In the genomic region with DNA sequence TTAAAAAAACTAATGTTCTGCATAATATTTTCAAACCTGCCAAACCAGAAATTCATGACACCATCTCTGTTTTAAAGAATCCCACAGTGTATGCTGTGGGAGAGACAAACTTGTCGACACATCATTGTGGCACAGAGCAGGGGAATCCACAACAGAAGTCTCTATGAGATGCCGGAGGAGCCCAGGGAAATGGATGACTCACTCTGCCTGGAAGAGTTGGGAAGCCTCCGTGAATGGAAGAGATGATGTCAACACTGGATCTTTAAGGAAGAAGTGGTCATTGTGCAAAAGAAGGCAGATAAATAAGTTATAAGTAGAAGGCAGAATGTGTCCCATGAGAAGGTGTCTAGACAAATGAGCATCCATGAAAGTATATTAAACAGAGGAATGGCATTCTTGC, we compare ENCODE assay signal across 21 cellular contexts.
DNase-seq lines count a peak whose midpoint lies in the region; ATAC-seq, FAIRE-seq and TF ChIP-seq lines count a peak whose summit lies in the region.
"Had no signal": no experiment of that assay in that cellular context is flagged by ENCODE, and none has a peak within 500 bp of the region (broad histone marks: within the 10 kb centered on the region; RNA-seq: fewer than 3 reads in every experiment).

No MANE protein-coding gene starts in this region.

- H3K9me3 ChIP-seq in heart left ventricle: no peaks in the 10 kb centered on the region

- no peak overlapping the region for H3K27ac ChIP-seq in heart left ventricle
- H3K27ac ChIP-seq: cardiac muscle cell, VCaP had no signal

- DNase-seq in HT1080 (ENCODE audit: low read depth) (peak; percentile 77), astrocyte of the spinal cord (ENCODE audit: low read depth, low spot score) (peak; percentile 13), heart left ventricle (peak in 3 of 5 donors; percentile 17 to 49 (median 27)), renal cortical epithelial cell (ENCODE audit: low read depth) (peak; percentile 1), HTR-8/SVneo (ENCODE audit: insufficient read length, low spot score) (no peak), T-helper 9 cell (no peak), NCI-H524 (lab: John Stamatoyannopoulos, UW) (no peak), NCI-H1436 treated with DMSO at 0.1 percent for 48 hours (lab: John Stamatoyannopoulos, UW) (no peak)
- DNase-seq: activated CD8-positive, alpha-beta memory T cell treated with anti-CD3 and anti-CD28 coated beads, Interleukin-2, amount 50 U/mL, for 4 hours; activated naive CD8-positive, alpha-beta T cell treated with anti-CD3 and anti-CD28 coated beads, Interleukin-2, amount 10 ng/mL, durations not matched to agents 7 days and 5 days; CD4-positive, CD25-positive, alpha-beta regulatory T cell; NCI-H510A treated with DMSO at 0.1 percent for 48 hours; stimulated activated CD4-positive, alpha-beta T cell treated with anti-CD3 and anti-CD28 coated beads, Interleukin-2, amount 100 ng/mL, for 48 hours; stimulated activated naive CD8-positive, alpha-beta T cell treated with anti-CD3 and anti-CD28 coated beads, Interleukin-15, amount 100 ng/mL, for 72 hours; T-cell had no signal

- WGBS in heart left ventricle, 4 donors: 28 to 46% (median 37%) methylated on average over 3 of the region's 3 CpGs

- H3K36me3 ChIP-seq in heart left ventricle: no peaks in the 10 kb centered on the region
- H3K36me3 ChIP-seq: cardiac muscle cell had no signal

- H3K4me1 ChIP-seq in heart left ventricle: no peaks in the 10 kb centered on the region

- ATAC-seq in heart left ventricle: peak in 3 of 4 donors; percentile 42 to 84 (median 72)
- ATAC-seq: HepG2; stimulated activated naive CD8-positive, alpha-beta T cell treated with anti-CD3 and anti-CD28 coated beads, Interleukin-15, amount 100 ng/mL, for 72 hours; T-cell had no signal

- TF ChIP-seq POLR2A in heart left ventricle (IDR thresholded peaks at IDR 0.05): no peak

- H3K27me3 ChIP-seq in heart left ventricle: no peaks in the 10 kb centered on the region
- H3K27me3 ChIP-seq: cardiac muscle cell had no signal

- intact Hi-C loops in heart left ventricle (cut with DNase I): no loop called here

- in situ Hi-C loops in astrocyte of the spinal cord (cut with HindIII; ENCODE audit: low sequenced_read_pairs): no loop called here

- no peak for TF ChIP-seq CTCF in astrocyte of the spinal cord (IDR thresholded peaks at IDR 0.05; ENCODE audit: low read depth, low read length)
- TF ChIP-seq CTCF in heart left ventricle (IDR thresholded peaks at IDR 0.05): no peak

- H3K4me3 ChIP-seq in astrocyte of the spinal cord (ENCODE audit: low read depth, low read length) (no peak overlapping the region), heart left ventricle (no peak overlapping the region)
- H3K4me3 ChIP-seq: cardiac muscle cell, skin epidermis had no signal

- FAIRE-seq in HTR-8/SVneo (lab: Jason Lieb, UNC): no peak
- FAIRE-seq: endothelial cell of umbilical vein, frontal cortex, HepG2 had no signal

Comparison
In these comparisons a context has a peak if more than half of its experiments do, and no peak if none do; other contexts are left out.
1. DNase-seq: peak in HT1080 (single experiment), astrocyte of the spinal cord (single experiment), heart left ventricle (3 of 5) and renal cortical epithelial cell (single experiment); none in HTR-8/SVneo (single experiment), T-helper 9 cell (single experiment), NCI-H524 (0 of 2) and NCI-H1436 treated with DMSO at 0.1 percent for 48 hours (single experiment).